In the genomic region with DNA sequence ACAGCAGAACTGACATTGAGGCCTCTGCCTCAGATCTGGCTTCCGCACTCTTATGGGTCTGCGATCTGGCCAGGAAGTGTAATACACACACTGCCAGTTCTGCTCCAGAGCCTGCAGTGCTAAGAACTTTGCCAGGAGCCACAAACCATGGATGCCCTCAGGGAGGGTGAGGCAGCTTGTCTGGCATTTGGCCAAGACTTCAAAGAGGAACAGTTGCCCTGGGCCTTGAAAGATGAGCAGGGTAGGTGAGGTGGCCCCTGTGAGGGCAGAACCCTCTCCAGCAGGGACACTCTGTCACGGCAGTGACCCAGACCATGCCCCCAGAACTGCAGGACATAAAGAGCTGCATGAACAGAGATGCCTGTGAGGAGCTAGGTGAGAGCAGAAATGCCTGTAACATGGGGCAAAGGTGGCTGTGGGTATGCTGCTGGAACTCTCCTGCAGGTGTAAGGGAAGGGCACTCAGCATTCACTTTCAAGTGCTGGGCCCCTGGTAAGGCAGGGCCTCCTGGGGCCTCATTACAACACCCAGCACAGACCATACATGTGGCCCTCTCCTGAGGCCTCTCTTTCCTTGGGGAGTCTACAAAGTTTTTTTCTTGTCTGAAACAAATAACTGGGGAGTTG, we compare ENCODE assay signal across 10 cellular contexts. TPM values are rescaled to one million over a fixed set of nuclear protein-coding genes. Genes with fewer than 3 reads are reported as not detected.
A peak's percentile ranks its signal among the peaks of the same experiment; 100 is the strongest.
DNase-seq lines count a peak whose midpoint lies in the region; ATAC-seq and TF ChIP-seq lines count a peak whose summit lies in the region.
"Had no signal": no experiment of that assay in that cellular context is flagged by ENCODE, and none has a peak within 500 bp of the region (broad histone marks: within the 10 kb centered on the region; RNA-seq: fewer than 3 reads in every experiment).

No MANE protein-coding gene starts in this region.

- POLR2A ChIA-PET in WTC11 (lab: Charles Lee): no interaction called here

- CTCF ChIA-PET in WTC11 (lab: Charles Lee): interaction anchor here (1.0 to 2.5 kb wide), 6 partner anchors 13 to 212 kb away, joined by 4 to 11 read pairs (median 8); a partner anchor contains a TSS

- no peaks in the 10 kb centered on the region for H3K79me2 ChIP-seq in neural progenitor cell (ENCODE audit: low read depth)
- H3K79me2 ChIP-seq: hepatocyte had no signal

- no peaks in the 10 kb centered on the region for H3K4me1 ChIP-seq in neural progenitor cell
- peaks cover 0 to 4% (median 0%) of the 10 kb centered on the region in 3 donors for H3K4me1 ChIP-seq in esophagus squamous epithelium

- no peaks in the 10 kb centered on the region for H3K27me3 ChIP-seq in neural progenitor cell
- H3K27me3 ChIP-seq in esophagus squamous epithelium: no peaks in the 10 kb centered on the region
- H3K27me3 ChIP-seq: hepatocyte had no signal

- H3K36me3 ChIP-seq in neural progenitor cell: no peaks in the 10 kb centered on the region
- no peaks in the 10 kb centered on the region for H3K36me3 ChIP-seq in esophagus squamous epithelium

- TF ChIP-seq CTCF in neural progenitor cell (IDR thresholded peaks at IDR 0.05): no peak
- TF ChIP-seq CTCF in esophagus squamous epithelium (IDR thresholded peaks at IDR 0.05): no peak
- no peak for TF ChIP-seq CTCF in WTC11 (IDR thresholded peaks at IDR 0.05)

- ATAC-seq in WTC11: no peak

- H3K9me3 ChIP-seq in neural progenitor cell (ENCODE audit: low read depth) (no peaks in the 10 kb centered on the region), esophagus squamous epithelium (no peaks in the 10 kb centered on the region)

- H3K4me1 Mint-ChIP-seq in neural progenitor cell (peaks cover 8% of the 10 kb centered on the region), WTC11 (0 out of 2 replicates have a peak, but pooled peaks cover 5% of the 10 kb centered on the region)

- peaks cover 3% of the 10 kb centered on the region for H3K9me3 Mint-ChIP-seq in neural progenitor cell
- H3K9me3 Mint-ChIP-seq in WTC11: peaks cover 19% of the 10 kb centered on the region

- no peak overlapping the region for H3K4me2 ChIP-seq in neural progenitor cell
- H3K4me2 ChIP-seq: hepatocyte had no signal

- H3K27ac ChIP-seq in neural progenitor cell: no peak overlapping the region
- H3K27ac ChIP-seq in esophagus squamous epithelium: no peak overlapping the region
- H3K27ac ChIP-seq: hepatocyte had no signal

- H3K4me3 ChIP-seq in neural progenitor cell (no peak overlapping the region), esophagus squamous epithelium (no peak overlapping the region)
- H3K4me3 ChIP-seq: hepatocyte had no signal

- H4K20me1 ChIP-seq in neural progenitor cell (ENCODE audit: low read depth): no peaks in the 10 kb centered on the region

- H3K4me3 Mint-ChIP-seq in neural progenitor cell (no peak overlapping the region), WTC11 (no peak overlapping the region)

- DNase-seq in G401 (ENCODE audit: low spot score) (peak; percentile 50), NCI-H2029 treated with DMSO at 0.1 percent for 48 hours (lab: John Stamatoyannopoulos, UW) (peak; percentile 16), astrocyte of the hippocampus (ENCODE audit: low read depth, low spot score) (peak; percentile 52), neural progenitor cell (ENCODE audit: low spot score) (no peak), Kasumi-1 (lab: John Stamatoyannopoulos, UW) (no peak), esophagus squamous epithelium (lab: John Stamatoyannopoulos, UW) (no peak), WTC11 (ENCODE audit: low spot score) (no peak)
- DNase-seq: NCI-H1092 treated with DMSO at 0.1 percent for 48 hours; stimulated activated CD4-positive, alpha-beta T cell treated with anti-CD3 and anti-CD28 coated beads, Interleukin-2, amount 100 ng/mL, for 24 hours had no signal

- WGBS in esophagus squamous epithelium, 2 donors: 93 to 100% methylated on average over 1 to 2 of the region's 3 CpGs

- in situ Hi-C loops in G401 (cut with HindIII; ENCODE audit: low sequenced_read_pairs): no loop called here

- H3K36me3 Mint-ChIP-seq in neural progenitor cell (no peaks in the 10 kb centered on the region), WTC11 (peaks cover 10% of the 10 kb centered on the region)

- no peak overlapping the region for H3K27ac Mint-ChIP-seq in neural progenitor cell
- no peak overlapping the region for H3K27ac Mint-ChIP-seq in WTC11

- H3K9ac ChIP-seq in neural progenitor cell: no peak overlapping the region

- no peak for TF ChIP-seq POLR2A in esophagus squamous epithelium (IDR thresholded peaks at IDR 0.05)

- peak overlapping the region; percentile 50 for H2AFZ ChIP-seq in neural progenitor cell (replicated peaks)
- H2AFZ ChIP-seq: hepatocyte had no signal

- no peaks in the 10 kb centered on the region for H3F3A ChIP-seq in neural progenitor cell (ENCODE audit: low read depth)

- intact Hi-C loops in esophagus squamous epithelium (cut with DNase I): no loop called here

- peaks cover 5% of the 10 kb centered on the region for H3K27me3 Mint-ChIP-seq in neural progenitor cell (ENCODE audit: insufficient read depth, low read depth)
- peaks cover 6% of the 10 kb centered on the region for H3K27me3 Mint-ChIP-seq in WTC11 (ENCODE audit: low read depth)

TF ChIP-seq in WTC11, 78 proteins besides CTCF, POLR2A, EP300 and RAD21 (continues in another document):
- TF ChIP-seq HMGA2 (CRISPR knock-in tag; IDR thresholded peaks at IDR 0.05) (no peak), CREM (CRISPR knock-in tag; IDR thresholded peaks at IDR 0.05) (no peak), ATF1 (CRISPR knock-in tag; IDR thresholded peaks at IDR 0.05) (no peak), FOXK1 (CRISPR knock-in tag; IDR thresholded peaks at IDR 0.05) (no peak), JAZF1 (CRISPR knock-in tag; IDR thresholded peaks at IDR 0.05) (no peak), MYBL2 (CRISPR knock-in tag; IDR thresholded peaks at IDR 0.05) (no peak), KAT7 (CRISPR knock-in tag; IDR thresholded peaks at IDR 0.05; ENCODE audit: borderline replicate concordance) (no peak), ZNF232 (CRISPR knock-in tag; IDR thresholded peaks at IDR 0.05) (no peak)
- TF ChIP-seq, protein P1, sequence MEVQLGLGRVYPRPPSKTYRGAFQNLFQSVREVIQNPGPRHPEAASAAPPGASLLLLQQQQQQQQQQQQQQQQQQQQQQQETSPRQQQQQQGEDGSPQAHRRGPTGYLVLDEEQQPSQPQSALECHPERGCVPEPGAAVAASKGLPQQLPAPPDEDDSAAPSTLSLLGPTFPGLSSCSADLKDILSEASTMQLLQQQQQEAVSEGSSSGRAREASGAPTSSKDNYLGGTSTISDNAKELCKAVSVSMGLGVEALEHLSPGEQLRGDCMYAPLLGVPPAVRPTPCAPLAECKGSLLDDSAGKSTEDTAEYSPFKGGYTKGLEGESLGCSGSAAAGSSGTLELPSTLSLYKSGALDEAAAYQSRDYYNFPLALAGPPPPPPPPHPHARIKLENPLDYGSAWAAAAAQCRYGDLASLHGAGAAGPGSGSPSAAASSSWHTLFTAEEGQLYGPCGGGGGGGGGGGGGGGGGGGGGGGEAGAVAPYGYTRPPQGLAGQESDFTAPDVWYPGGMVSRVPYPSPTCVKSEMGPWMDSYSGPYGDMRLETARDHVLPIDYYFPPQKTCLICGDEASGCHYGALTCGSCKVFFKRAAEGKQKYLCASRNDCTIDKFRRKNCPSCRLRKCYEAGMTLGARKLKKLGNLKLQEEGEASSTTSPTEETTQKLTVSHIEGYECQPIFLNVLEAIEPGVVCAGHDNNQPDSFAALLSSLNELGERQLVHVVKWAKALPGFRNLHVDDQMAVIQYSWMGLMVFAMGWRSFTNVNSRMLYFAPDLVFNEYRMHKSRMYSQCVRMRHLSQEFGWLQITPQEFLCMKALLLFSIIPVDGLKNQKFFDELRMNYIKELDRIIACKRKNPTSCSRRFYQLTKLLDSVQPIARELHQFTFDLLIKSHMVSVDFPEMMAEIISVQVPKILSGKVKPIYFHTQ (CRISPR knock-in tag; IDR thresholded peaks at IDR 0.05): no peak
- TF ChIP-seq, protein P2, sequence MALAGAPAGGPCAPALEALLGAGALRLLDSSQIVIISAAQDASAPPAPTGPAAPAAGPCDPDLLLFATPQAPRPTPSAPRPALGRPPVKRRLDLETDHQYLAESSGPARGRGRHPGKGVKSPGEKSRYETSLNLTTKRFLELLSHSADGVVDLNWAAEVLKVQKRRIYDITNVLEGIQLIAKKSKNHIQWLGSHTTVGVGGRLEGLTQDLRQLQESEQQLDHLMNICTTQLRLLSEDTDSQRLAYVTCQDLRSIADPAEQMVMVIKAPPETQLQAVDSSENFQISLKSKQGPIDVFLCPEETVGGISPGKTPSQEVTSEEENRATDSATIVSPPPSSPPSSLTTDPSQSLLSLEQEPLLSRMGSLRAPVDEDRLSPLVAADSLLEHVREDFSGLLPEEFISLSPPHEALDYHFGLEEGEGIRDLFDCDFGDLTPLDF (CRISPR knock-in tag; IDR thresholded peaks at IDR 0.05): no peak
- TF ChIP-seq, protein P3, sequence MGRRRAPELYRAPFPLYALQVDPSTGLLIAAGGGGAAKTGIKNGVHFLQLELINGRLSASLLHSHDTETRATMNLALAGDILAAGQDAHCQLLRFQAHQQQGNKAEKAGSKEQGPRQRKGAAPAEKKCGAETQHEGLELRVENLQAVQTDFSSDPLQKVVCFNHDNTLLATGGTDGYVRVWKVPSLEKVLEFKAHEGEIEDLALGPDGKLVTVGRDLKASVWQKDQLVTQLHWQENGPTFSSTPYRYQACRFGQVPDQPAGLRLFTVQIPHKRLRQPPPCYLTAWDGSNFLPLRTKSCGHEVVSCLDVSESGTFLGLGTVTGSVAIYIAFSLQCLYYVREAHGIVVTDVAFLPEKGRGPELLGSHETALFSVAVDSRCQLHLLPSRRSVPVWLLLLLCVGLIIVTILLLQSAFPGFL (CRISPR knock-in tag; IDR thresholded peaks at IDR 0.05; ENCODE audit: borderline replicate concordance): no peak

RNA-seq across cellular contexts. Expression of a gene that starts 47.3 kb away (rescaled TPM):
- total RNA-seq in G401 (2014; rRNA removed; shearing (Covaris generic)): 6.5 and 10.0 TPM in 2 replicates
- total RNA-seq in neural progenitor cell (ENCODE audit: low replicate concordance) (12.4 and 17.9 TPM in 2 replicates), esophagus squamous epithelium (1 to 10 TPM in 3 of 4 donors, under 1 TPM in 1; 0.99 to 5.5 (median 4.2) TPM), WTC11 (2021) (13.5 to 16.4 TPM (median 15.9 TPM) in 3 replicates)

Comparison
In these comparisons a context has a peak if more than half of its experiments do, and no peak if none do; other contexts are left out.
1. DNase-seq: peak in G401 (single experiment), NCI-H2029 treated with DMSO at 0.1 percent for 48 hours (single experiment) and astrocyte of the hippocampus (single experiment); none in neural progenitor cell (single experiment), Kasumi-1 (0 of 2), esophagus squamous epithelium (single experiment) and WTC11 (single experiment).